19 cellular contexts compared by ENCODE assay signal in genomic region chr7:139563856-139564255, GRCh38. TPM values are rescaled to one million over a fixed set of nuclear protein-coding genes. Genes with fewer than 3 reads are reported as not detected.
"Had no signal": no experiment of that assay in that cellular context is flagged by ENCODE, and none has a peak within 500 bp of the region (broad histone marks: within the 10 kb centered on the region; RNA-seq: fewer than 3 reads in every experiment).

No MANE protein-coding gene starts in this region.

- H3K27ac ChIP-seq: colonic mucosa, hepatocyte, parathyroid adenoma, prostate gland had no signal

- H3K27me3 ChIP-seq: colonic mucosa, dorsolateral prefrontal cortex, hepatocyte had no signal

- H3K9ac ChIP-seq: parathyroid adenoma had no signal

- H3K79me2 ChIP-seq: hepatocyte, parathyroid adenoma had no signal

- H3K9me3 ChIP-seq: colonic mucosa, prostate gland had no signal

- H3K4me2 ChIP-seq: hepatocyte had no signal

- DNase-seq: colonic mucosa; effector CD8-positive, alpha-beta T cell; foreskin melanocyte; kidney glomerular epithelial cell; mammary epithelial cell; nephron progenitor cell; stimulated activated CD4-positive, alpha-beta T cell treated with anti-CD3 and anti-CD28 coated beads, Interleukin-2, amount 100 ng/mL, for 24 hours; stimulated activated CD4-positive, alpha-beta T cell treated with anti-CD3 and anti-CD28 coated beads, Interleukin-4, amount 100 ng/mL, for 4 hours; stimulated activated naive B cell treated with anti-CD40 and anti-IgM and Interleukin-4, amounts not matched to agents 10 μg/mL and 1 μg/mL and 100 μg/mL, for 72 hours; trophoblast cell had no signal

- H3K36me3 ChIP-seq: colonic mucosa, prostate gland had no signal

- H2AFZ ChIP-seq: hepatocyte, parathyroid adenoma had no signal

- H3K4me3 ChIP-seq: colonic mucosa, dorsolateral prefrontal cortex, hepatocyte, prostate gland had no signal

- H3K27ac Mint-ChIP-seq: nephron progenitor cell had no signal

- H3K4me3 Mint-ChIP-seq: nephron progenitor cell; stimulated activated naive B cell treated with anti-CD40 and anti-IgM and Interleukin-4, amounts not matched to agents 10 μg/mL and 1 μg/mL and 100 μg/mL, for 72 hours had no signal

- H3K4me1 ChIP-seq: colonic mucosa, parathyroid adenoma, prostate gland had no signal

- ATAC-seq: sciatic nerve; stimulated activated naive B cell treated with anti-CD40 and anti-IgM and Interleukin-4, amounts not matched to agents 10 μg/mL and 1 μg/mL and 100 μg/mL, for 72 hours had no signal

RNA-seq across cellular contexts. Expression of gene CLEC2L, which starts 40.4 kb away (rescaled TPM):
- total RNA-seq: colonic mucosa, hepatocyte, lower leg skin, mammary epithelial cell, mucosa of gallbladder, myocyte, renal cortical epithelial cell, sciatic nerve had no signal
